8 cellular contexts compared by ENCODE assay signal in the genomic region with DNA sequence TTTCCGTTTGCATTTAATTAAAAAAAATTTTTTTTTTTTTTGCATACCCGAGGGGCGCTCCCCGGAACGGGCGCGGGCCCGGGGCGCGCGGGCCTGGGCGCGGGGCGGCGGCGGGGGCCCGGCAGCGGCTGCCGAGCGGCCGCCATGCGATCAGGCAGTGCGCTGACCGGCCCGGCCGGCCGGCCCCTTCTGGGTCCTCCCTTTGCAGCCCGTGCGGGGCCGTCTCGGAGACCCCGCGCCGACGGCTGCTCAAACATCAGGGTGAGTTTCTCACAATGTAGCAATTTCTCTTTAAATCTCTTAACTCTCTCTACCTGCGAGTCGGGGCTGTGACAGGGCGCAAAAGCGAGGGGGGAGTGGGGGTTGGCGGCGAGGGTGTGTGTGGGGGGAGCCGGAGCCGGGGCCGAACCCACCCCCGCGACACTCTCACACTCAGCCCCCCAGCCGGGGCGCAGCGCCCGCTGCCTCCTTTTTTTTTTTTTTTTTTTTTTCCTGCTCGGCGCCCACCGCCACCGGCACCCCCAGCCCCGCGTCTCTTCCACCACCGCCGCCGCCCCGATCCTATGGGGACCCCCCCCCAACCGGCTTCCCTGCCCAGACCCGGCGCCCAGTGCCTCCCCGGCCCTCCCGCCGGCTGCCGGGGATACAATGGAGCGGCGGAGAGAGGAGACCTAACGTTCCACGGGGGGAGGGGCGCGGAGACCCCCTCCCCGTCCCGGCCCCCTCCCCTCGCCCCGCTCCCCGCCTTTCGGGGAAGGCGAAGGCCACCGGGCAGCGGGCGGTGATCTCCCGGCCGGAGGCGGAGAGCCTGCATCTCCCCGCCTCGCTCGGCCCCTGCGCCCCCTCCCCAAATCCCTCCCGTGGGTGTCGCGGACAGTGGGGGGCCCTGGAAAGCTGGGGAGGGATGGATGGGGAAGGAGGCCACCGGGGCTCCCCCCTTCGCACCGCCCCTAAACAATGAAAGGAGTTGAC. TPM values are rescaled to one million over a fixed set of nuclear protein-coding genes. Genes with fewer than 3 reads are reported as not detected.
DNase-seq lines count a peak whose midpoint lies in the region; TF ChIP-seq lines count a peak whose summit lies in the region.

TSS of gene BICRA (plus strand) at position 227 of the 972 bp plus-strand sequence. CDS start 64,441 bp downstream, outside the sequence.

- DNase-seq in Caki2 (ENCODE audit: low read depth), result peak; percentile 54
- peak; percentile 93 for DNase-seq in GM20000 (ENCODE audit: low spot score)
- peak in 72 of 76 experiments; percentile 22 to 93 (median 78) for DNase-seq in HUDEP-2 (lab: John Stamatoyannopoulos, UW; ENCODE audit: unreplicated experiment in 76 of 76)
- peak; percentile 86 for DNase-seq in activated T-cell treated with anti-CD3 and anti-CD28 coated beads, Interleukin-2, amount 50 U/mL, for 24 hours
- peak; percentile 74 for DNase-seq in stimulated activated CD8-positive, alpha-beta memory T cell treated with anti-CD3 and anti-CD28 coated beads, Interleukin-4, amount 100 ng/mL, for 24 hours (ENCODE audit: low read depth)

- peaks cover 16% of the 10 kb centered on the region for H3K36me3 Mint-ChIP-seq in activated T-cell treated with anti-CD3 and anti-CD28 coated beads, Interleukin-2, amount 50 U/mL, for 24 hours (ENCODE audit: low read depth)

- no peaks in the 10 kb centered on the region for H3K27me3 Mint-ChIP-seq in activated T-cell treated with anti-CD3 and anti-CD28 coated beads, Interleukin-2, amount 50 U/mL, for 24 hours

- H3K27ac ChIP-seq in OCI-LY3 (ENCODE audit: low read length) (peak within 1 kb of the TSS; percentile 76), esophagus (ENCODE audit: low read depth in 2 of 2, low read length in 1 of 2) (peak within 1 kb of the TSS; percentile 95), mucosa of rectum (ENCODE audit: low read depth in 2 of 2, low read length in 2 of 2) (peak within 1 kb of the TSS; percentile 96 to 98)

- H3K9ac ChIP-seq in OCI-LY3 (ENCODE audit: low read length) (peak within 1 kb of the TSS; percentile 90), mucosa of rectum (ENCODE audit: low read depth in 1 of 2, low read length in 2 of 2) (peak within 1 kb of the TSS; percentile 96 to 100)

- no peaks in the 10 kb centered on the region for H3K9me3 ChIP-seq in OCI-LY3 (ENCODE audit: insufficient read depth, low read length)
- no peaks in the 10 kb centered on the region for H3K9me3 ChIP-seq in esophagus (ENCODE audit: control insufficient read depth in 2 of 2, insufficient read depth in 1 of 2, low read depth in 1 of 2, low read length in 1 of 2)
- H3K9me3 ChIP-seq in mucosa of rectum (ENCODE audit: control insufficient read depth in 2 of 2, low read length in 2 of 2), result no peaks in the 10 kb centered on the region

- peak within 1 kb of the TSS; percentile 97 for H3K27ac Mint-ChIP-seq in activated T-cell treated with anti-CD3 and anti-CD28 coated beads, Interleukin-2, amount 50 U/mL, for 24 hours

- peaks cover 61% of the 10 kb centered on the region for H3K79me2 ChIP-seq in OCI-LY3 (ENCODE audit: low read length)

- H3K36me3 ChIP-seq in OCI-LY3 (replicated peaks; ENCODE audit: low read depth, low read length), result peaks cover 6% of the 10 kb centered on the region
- no peaks in the 10 kb centered on the region for H3K36me3 ChIP-seq in esophagus (ENCODE audit: control insufficient read depth in 2 of 2, insufficient read depth in 2 of 2, low read length in 1 of 2)
- no peaks in the 10 kb centered on the region for H3K36me3 ChIP-seq in mucosa of rectum (ENCODE audit: control insufficient read depth in 2 of 2, insufficient read depth in 2 of 2, low read length in 2 of 2)

- peaks cover 39% of the 10 kb centered on the region for H4K20me1 ChIP-seq in OCI-LY3 (ENCODE audit: insufficient read depth, low read length)

- H3K4me2 ChIP-seq in OCI-LY3 (ENCODE audit: low read length), result peak within 1 kb of the TSS; percentile 99

- H3K4me1 Mint-ChIP-seq in activated T-cell treated with anti-CD3 and anti-CD28 coated beads, Interleukin-2, amount 50 U/mL, for 24 hours (ENCODE audit: low read depth), result peaks cover 36% of the 10 kb centered on the region

- 0 to 1% methylated on average over 33 to 92 of the region's 96 CpGs for WGBS in esophagus, 2 donors

- TF ChIP-seq CTCF in GM20000 (IDR thresholded peaks at IDR 0.05; ENCODE audit: extremely low read depth, missing control alignments) (no peak), OCI-LY3 (IDR thresholded peaks at IDR 0.05; ENCODE audit: low read depth, low read length) (no peak)

- H2AFZ ChIP-seq in OCI-LY3 (ENCODE audit: low read depth, low read length), result peak within 1 kb of the TSS; percentile 85

- H3K4me3 ChIP-seq in OCI-LY3 (ENCODE audit: low read length), result peak within 1 kb of the TSS; percentile 89
- peak within 1 kb of the TSS; percentile 89 to 90 for H3K4me3 ChIP-seq in esophagus (ENCODE audit: low read depth in 1 of 2, low read length in 2 of 2)
- H3K4me3 ChIP-seq in mucosa of rectum (ENCODE audit: low read length in 2 of 2), result peak within 1 kb of the TSS; percentile 83 to 96

- peak within 1 kb of the TSS; percentile 94 for H3K4me3 Mint-ChIP-seq in activated T-cell treated with anti-CD3 and anti-CD28 coated beads, Interleukin-2, amount 50 U/mL, for 24 hours

- H3K9me3 Mint-ChIP-seq in activated T-cell treated with anti-CD3 and anti-CD28 coated beads, Interleukin-2, amount 50 U/mL, for 24 hours, result no peaks in the 10 kb centered on the region

- H3K4me1 ChIP-seq in OCI-LY3 (ENCODE audit: low read length) (peaks cover 12% of the 10 kb centered on the region), esophagus (ENCODE audit: control insufficient read depth in 2 of 2, insufficient read depth in 2 of 2, low read length in 1 of 2) (no peaks in the 10 kb centered on the region), mucosa of rectum (ENCODE audit: control insufficient read depth in 2 of 2, insufficient read depth in 2 of 2, low read length in 2 of 2) (peaks cover 13 to 15% of the 10 kb centered on the region in 2 donors)

- H3K27me3 ChIP-seq in OCI-LY3 (ENCODE audit: low read depth, low read length) (no peaks in the 10 kb centered on the region), esophagus (ENCODE audit: control insufficient read depth in 1 of 2, insufficient read depth in 2 of 2, low read length in 2 of 2) (no peaks in the 10 kb centered on the region), mucosa of rectum (ENCODE audit: control insufficient read depth in 2 of 2, insufficient read depth in 2 of 2, low read length in 2 of 2) (no peaks in the 10 kb centered on the region)

- in situ Hi-C loops in Caki2 (cut with HindIII; ENCODE audit: low pct_unique_long_range_greater_than_20kb, low sequenced_read_pairs), result no loop called here

RNA-seq across cellular contexts. Expression of gene BICRA, which starts in this region (rescaled TPM):
- total RNA-seq in Caki2 (2014; rRNA removed; shearing (Covaris generic); ENCODE audit: low replicate concordance), result 0.29 and 0.34 TPM in 2 replicates
- polyA plus RNA-seq in esophagus, result 1 to 10 TPM; 4.0 to 8.5 TPM

Comparison
In these comparisons a context has a peak if more than half of its experiments do, and no peak if none do; other contexts are left out.
1. Peak in every context shown above with its lines: DNase-seq, H3K4me3 ChIP-seq and H3K27ac ChIP-seq.
2. Peak in DNase-seq in Caki2; RNA of the gene not detected or under 1 TPM.